ENCODE assay signal across 11 cellular contexts in genomic region chr20:4195499-4195898, GRCh38. TPM values are rescaled to one million over a fixed set of nuclear protein-coding genes. Genes with fewer than 3 reads are reported as not detected.
DNase-seq lines count a peak whose midpoint lies in the region; TF ChIP-seq lines count a peak whose summit lies in the region.
"Had no signal": no experiment of that assay in that cellular context is flagged by ENCODE, and none has a peak within 500 bp of the region (broad histone marks: within the 10 kb centered on the region; RNA-seq: fewer than 3 reads in every experiment).

No MANE protein-coding gene starts in this region.

- no peak overlapping the region for H2AFZ ChIP-seq in neural progenitor cell (replicated peaks)

- H3K27ac Mint-ChIP-seq in neural progenitor cell = no peak overlapping the region
- H3K27ac Mint-ChIP-seq: mesothelial cell of epicardium had no signal

- H3K36me3 ChIP-seq in neural progenitor cell (no peaks in the 10 kb centered on the region), esophagus squamous epithelium (no peaks in the 10 kb centered on the region)

- peak; percentile 64 for TF ChIP-seq CTCF in epithelial cell of esophagus (IDR thresholded peaks at IDR 0.05; ENCODE audit: insufficient read depth, low read depth, low read length, missing control alignments)
- TF ChIP-seq CTCF in neural progenitor cell (IDR thresholded peaks at IDR 0.05) = peak; percentile 68
- peak in 1 of 6 experiments; percentile 39 for TF ChIP-seq CTCF in esophagus squamous epithelium (IDR thresholded peaks at IDR 0.05)

- peaks cover 7% of the 10 kb centered on the region for H3K4me1 Mint-ChIP-seq in neural progenitor cell
- H3K4me1 Mint-ChIP-seq: mesothelial cell of epicardium had no signal

- no peak for TF ChIP-seq POLR2A in esophagus squamous epithelium (IDR thresholded peaks at IDR 0.05)

- intact Hi-C loops in esophagus squamous epithelium (cut with DNase I) = no loop called here

- WGBS in esophagus squamous epithelium, 2 donors = 60 to 73% methylated on average over 5 to 7 of the region's 7 CpGs

- H3K79me2 ChIP-seq in neural progenitor cell (ENCODE audit: low read depth) = no peaks in the 10 kb centered on the region

- no peaks in the 10 kb centered on the region for H4K20me1 ChIP-seq in neural progenitor cell (ENCODE audit: low read depth)

- H3K9me3 Mint-ChIP-seq in neural progenitor cell = no peaks in the 10 kb centered on the region
- H3K9me3 Mint-ChIP-seq: mesothelial cell of epicardium had no signal

- no peak overlapping the region for H3K9ac ChIP-seq in neural progenitor cell

- H3K4me2 ChIP-seq in neural progenitor cell = no peak overlapping the region

- no peaks in the 10 kb centered on the region for H3K36me3 Mint-ChIP-seq in neural progenitor cell
- H3K36me3 Mint-ChIP-seq: mesothelial cell of epicardium had no signal

- H3F3A ChIP-seq in neural progenitor cell (ENCODE audit: low read depth) = no peaks in the 10 kb centered on the region

- H3K4me3 ChIP-seq in epithelial cell of esophagus (ENCODE audit: low read length) (no peak overlapping the region), neural progenitor cell (no peak overlapping the region), esophagus squamous epithelium (no peak overlapping the region)
- H3K4me3 ChIP-seq: GM12878 had no signal

- H3K27me3 Mint-ChIP-seq in neural progenitor cell (ENCODE audit: insufficient read depth, low read depth) = peaks cover 3% of the 10 kb centered on the region

- no peak overlapping the region for H3K27ac ChIP-seq in neural progenitor cell
- no peak overlapping the region for H3K27ac ChIP-seq in esophagus squamous epithelium

- H3K27me3 ChIP-seq in neural progenitor cell (no peaks in the 10 kb centered on the region), esophagus squamous epithelium (no peaks in the 10 kb centered on the region)

- H3K9me3 ChIP-seq in neural progenitor cell (ENCODE audit: low read depth) = no peaks in the 10 kb centered on the region
- no peaks in the 10 kb centered on the region for H3K9me3 ChIP-seq in esophagus squamous epithelium

- H3K4me1 ChIP-seq in neural progenitor cell (no peaks in the 10 kb centered on the region), esophagus squamous epithelium (no peaks in the 10 kb centered on the region)

- H3K4me3 Mint-ChIP-seq in neural progenitor cell = no peak overlapping the region
- H3K4me3 Mint-ChIP-seq: mesothelial cell of epicardium had no signal

- DNase-seq in ELR (ENCODE audit: low read depth) = peak; percentile 51
- DNase-seq in NCI-H2171 treated with DMSO at 0.1 percent for 48 hours (lab: John Stamatoyannopoulos, UW) = peak; percentile 63
- DNase-seq in epithelial cell of esophagus (ENCODE audit: low read depth) = peak; percentile 29
- DNase-seq in neural progenitor cell (ENCODE audit: low spot score) = peak; percentile 60
- no peak for DNase-seq in esophagus squamous epithelium (lab: John Stamatoyannopoulos, UW)
- DNase-seq in cerebellar nuclear complex (lab: John Stamatoyannopoulos, UW) = no peak
- no peak for DNase-seq in NCI-H1930 (lab: John Stamatoyannopoulos, UW)
- no peak for DNase-seq in midbrain (lab: John Stamatoyannopoulos, UW)
- DNase-seq: NCI-H1092 treated with DMSO at 0.1 percent for 48 hours had no signal

RNA-seq across cellular contexts. Expression of gene SMOX, which starts 46.9 kb away (rescaled TPM):
- total RNA-seq in neural progenitor cell (ENCODE audit: low replicate concordance) (6.8 and 11.6 TPM in 2 replicates), esophagus squamous epithelium (10 to 100 TPM in 1 of 4 donors, 1 to 10 TPM in 3; 4.3 to 12.4 (median 6.0) TPM)

RNA-seq across cellular contexts. Expression of gene ADRA1D, which starts 53.6 kb away (rescaled TPM):
- total RNA-seq in neural progenitor cell (ENCODE audit: low replicate concordance) (not detected in 2 replicates), esophagus squamous epithelium (under 1 TPM in 2 of 4 donors, not detected in 2; 0.15 to 0.61 TPM)
- total RNA-seq: mesothelial cell of epicardium had no signal

Comparison
In these comparisons a context has a peak if more than half of its experiments do, and no peak if none do; other contexts are left out.
1. DNase-seq: peak in ELR (single experiment), NCI-H2171 treated with DMSO at 0.1 percent for 48 hours (single experiment), epithelial cell of esophagus (single experiment) and neural progenitor cell (single experiment); none in esophagus squamous epithelium (single experiment), cerebellar nuclear complex (0 of 2), NCI-H1930 (0 of 2) and midbrain (single experiment).